8 cellular contexts compared by ENCODE assay signal in genomic region chr19:49150106-49150943, GRCh38. TPM values are rescaled to one million over a fixed set of nuclear protein-coding genes. Genes with fewer than 3 reads are reported as not detected.
DNase-seq lines count a peak whose midpoint lies in the region; ATAC-seq and TF ChIP-seq lines count a peak whose summit lies in the region.

No MANE protein-coding gene starts in this region.

- peak overlapping the region; percentile 85 for H2AFZ ChIP-seq in parathyroid adenoma

- H3K36me3 ChIP-seq in right atrium auricular region (no peaks in the 10 kb centered on the region), parathyroid adenoma (ENCODE audit: control insufficient read depth, insufficient read depth, low read length) (no peaks in the 10 kb centered on the region)

- H3K27ac ChIP-seq in right atrium auricular region (peak overlapping the region; percentile 96), parathyroid adenoma (peak overlapping the region; percentile 86)

- DNase-seq in GM04503 (ENCODE audit: low read depth) (peak; percentile 29), NCI-H1092 (lab: John Stamatoyannopoulos, UW) (peak; percentile 68), SK-N-DZ (ENCODE audit: low spot score) (peak; percentile 84), astrocyte of the spinal cord (ENCODE audit: low read depth, low spot score) (peak; percentile 84), right atrium auricular region (ENCODE audit: low spot score) (peak; percentile 83)

- peak overlapping the region; percentile 78 for H3K4me3 ChIP-seq in astrocyte of the spinal cord (ENCODE audit: low read depth, low read length)
- H3K4me3 ChIP-seq in right atrium auricular region = peak overlapping the region; percentile 72 to 76
- peak overlapping the region; percentile 79 for H3K4me3 ChIP-seq in parathyroid adenoma (ENCODE audit: low read depth, low read length)

- H3K9me3 ChIP-seq in right atrium auricular region (no peaks in the 10 kb centered on the region), parathyroid adenoma (ENCODE audit: control insufficient read depth, low read length) (no peaks in the 10 kb centered on the region)

- no peaks in the 10 kb centered on the region for H3K79me2 ChIP-seq in parathyroid adenoma

- in situ Hi-C loops in astrocyte of the spinal cord (cut with HindIII; ENCODE audit: low sequenced_read_pairs) = no loop called here

- H3K27me3 ChIP-seq in right atrium auricular region (no peaks in the 10 kb centered on the region), parathyroid adenoma (ENCODE audit: control insufficient read depth, insufficient read depth, low read length) (no peaks in the 10 kb centered on the region)

- H3K9ac ChIP-seq in parathyroid adenoma = peak overlapping the region; percentile 47

- no peak for TF ChIP-seq POLR2A in GM18505 (IDR thresholded peaks at IDR 0.05; ENCODE audit: borderline replicate concordance, extremely low read depth, insufficient read depth, insufficient read length)

- H3K4me1 ChIP-seq in right atrium auricular region (peaks cover 0 to 51% of the 10 kb centered on the region in 2 donors), parathyroid adenoma (peaks cover 6% of the 10 kb centered on the region)

- ATAC-seq in GM19395 (IDR thresholded peaks at IDR 0.05; ENCODE audit: unreplicated experiment) (no peak), GM18505 (IDR thresholded peaks at IDR 0.05; ENCODE audit: unreplicated experiment) (no peak)

- TF ChIP-seq CTCF in astrocyte of the spinal cord (IDR thresholded peaks at IDR 0.05; ENCODE audit: low read depth, low read length) (no peak), right atrium auricular region (IDR thresholded peaks at IDR 0.05) (no peak), parathyroid adenoma (IDR thresholded peaks at IDR 0.05) (no peak)

- peak overlapping the region; percentile 78 for H3K4me2 ChIP-seq in parathyroid adenoma (ENCODE audit: low read length)

RNA-seq across cellular contexts. Expression of gene HRC, which starts 4.9 kb away (rescaled TPM):
- polyA plus RNA-seq in SK-N-DZ (2014; cell fraction: cytosol; rRNA removed) = 1.4 and 1.5 TPM in 2 replicates
- polyA plus RNA-seq in SK-N-DZ (2014; cell fraction: nucleus; rRNA removed) = 0.85 and 1.2 TPM in 2 replicates
- 1,000 to 10,000 TPM in 1 of 2 donors, 100 to 1,000 TPM in 1; 558 to 1,164 TPM for total RNA-seq in right atrium auricular region

RNA-seq across cellular contexts. Expression of gene TRPM4, which starts 7.3 kb away (rescaled TPM):
- polyA plus RNA-seq in SK-N-DZ (2014; cell fraction: cytosol; rRNA removed) = 0.16 and 0.82 TPM in 2 replicates
- 0.40 and 0.70 TPM in 2 replicates for polyA plus RNA-seq in SK-N-DZ (2014; cell fraction: nucleus; rRNA removed)
- 10 to 100 TPM; 20.6 to 22.8 TPM for total RNA-seq in right atrium auricular region

RNA-seq across cellular contexts. Expression of gene PPFIA3, which starts 31.0 kb away (rescaled TPM):
- 11.7 and 18.3 TPM in 2 replicates for polyA plus RNA-seq in SK-N-DZ (2014; cell fraction: cytosol; rRNA removed)
- 33.4 and 41.8 TPM in 2 replicates for polyA plus RNA-seq in SK-N-DZ (2014; cell fraction: nucleus; rRNA removed)
- 1 to 10 TPM; 5.0 to 6.8 TPM for total RNA-seq in right atrium auricular region

RNA-seq across cellular contexts. Expression of gene C19orf73, which starts 31.4 kb away (rescaled TPM):
- polyA plus RNA-seq in SK-N-DZ (2014; cell fraction: cytosol; rRNA removed) = 3.6 TPM in 1 of 2 replicates, not detected in the other
- polyA plus RNA-seq in SK-N-DZ (2014; cell fraction: nucleus; rRNA removed) = 4.2 and 6.2 TPM in 2 replicates
- 1 to 10 TPM; 3.1 to 5.9 TPM for total RNA-seq in right atrium auricular region

RNA-seq across cellular contexts. Expression of gene LIN7B, which starts 36.2 kb away (rescaled TPM):
- polyA plus RNA-seq in SK-N-DZ (2014; cell fraction: cytosol; rRNA removed) = 4.9 and 13.9 TPM in 2 replicates
- polyA plus RNA-seq in SK-N-DZ (2014; cell fraction: nucleus; rRNA removed) = 31.3 and 32.6 TPM in 2 replicates
- 10 to 100 TPM; 31.5 to 35.0 TPM for total RNA-seq in right atrium auricular region

Comparison
In these comparisons a context has a peak if more than half of its experiments do, and no peak if none do; other contexts are left out.
1. DNase-seq: peak in every context shown above with its lines; median percentile 84 in SK-N-DZ; 84 in astrocyte of the spinal cord; 83 in right atrium auricular region; 68 in NCI-H1092; 29 in GM04503.